ENCODE assay signal across 13 cellular contexts in the genomic region with DNA sequence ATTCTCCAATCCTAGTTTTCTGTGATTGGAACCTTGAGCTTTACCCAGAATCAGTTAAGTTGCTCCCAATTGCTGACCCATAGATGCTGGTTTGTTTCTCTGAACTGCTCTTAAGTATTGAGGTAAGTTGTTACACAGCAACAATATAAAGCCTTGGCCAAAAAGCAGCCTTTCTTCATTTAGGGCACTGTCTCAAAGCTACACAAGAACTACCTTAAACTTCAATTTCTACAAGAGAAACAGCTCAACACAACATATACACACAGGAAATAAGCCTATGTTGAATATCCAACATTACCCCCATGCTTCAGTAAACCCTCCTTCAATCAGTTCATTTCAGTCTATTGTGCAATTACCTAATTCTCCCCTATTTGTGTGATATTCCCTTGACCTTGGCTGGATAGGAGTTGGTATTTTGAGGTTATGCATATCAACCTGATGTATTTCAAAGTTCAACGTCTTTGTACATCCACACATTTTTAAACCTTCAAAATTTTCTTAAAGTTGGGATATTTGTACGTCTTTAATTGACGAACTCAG. TPM values are rescaled to one million over a fixed set of nuclear protein-coding genes. Genes with fewer than 3 reads are reported as not detected.
A peak's percentile ranks its signal among the peaks of the same experiment; 100 is the strongest.
DNase-seq lines count a peak whose midpoint lies in the region; ATAC-seq and TF ChIP-seq lines count a peak whose summit lies in the region.
"Had no signal": no experiment of that assay in that cellular context is flagged by ENCODE, and none has a peak within 500 bp of the region (broad histone marks: within the 10 kb centered on the region; RNA-seq: fewer than 3 reads in every experiment).

No MANE protein-coding gene starts in this region.

- no peaks in the 10 kb centered on the region for H3K9me3 Mint-ChIP-seq in activated B cell treated with CpG ODN at 0.5 μM for 24 hours
- H3K9me3 Mint-ChIP-seq in naive thymus-derived CD4-positive, alpha-beta T cell = peaks cover 0 to 14% (median 0%) of the 10 kb centered on the region in 11 donors
- H3K9me3 Mint-ChIP-seq: H9 had no signal

- ATAC-seq in activated B cell treated with CpG ODN at 0.5 μM for 24 hours (ENCODE audit: low read depth) = no peak
- peak; percentile 3 for ATAC-seq in naive thymus-derived CD4-positive, alpha-beta T cell
- no peak for ATAC-seq in GM18517 (IDR thresholded peaks at IDR 0.05; ENCODE audit: unreplicated experiment)
- no peak for ATAC-seq in lower lobe of right lung

- no peak overlapping the region for H3K4me3 Mint-ChIP-seq in activated B cell treated with CpG ODN at 0.5 μM for 24 hours
- H3K4me3 Mint-ChIP-seq in naive thymus-derived CD4-positive, alpha-beta T cell = peak overlapping the region in 1 of 10 donors; percentile 32

- H3K9me3 ChIP-seq in HUES48 (ENCODE audit: control insufficient read depth, insufficient read depth, low read length) = no peaks in the 10 kb centered on the region
- no peaks in the 10 kb centered on the region for H3K9me3 ChIP-seq in naive thymus-derived CD4-positive, alpha-beta T cell (ENCODE audit: control insufficient read depth in 2 of 3, low read length in 3 of 3)
- H3K9me3 ChIP-seq in lower lobe of right lung = no peaks in the 10 kb centered on the region
- H3K9me3 ChIP-seq: ovary had no signal

- H3K4me1 Mint-ChIP-seq in activated B cell treated with CpG ODN at 0.5 μM for 24 hours = peaks cover 82% of the 10 kb centered on the region
- peaks cover 60 to 99% (median 87%) of the 10 kb centered on the region in 7 donors for H3K4me1 Mint-ChIP-seq in naive thymus-derived CD4-positive, alpha-beta T cell

- no peaks in the 10 kb centered on the region for H3K27me3 Mint-ChIP-seq in activated B cell treated with CpG ODN at 0.5 μM for 24 hours
- H3K27me3 Mint-ChIP-seq in naive thymus-derived CD4-positive, alpha-beta T cell = no peaks in the 10 kb centered on the region

- DNase-seq in NCI-H82 (lab: John Stamatoyannopoulos, UW) (peak; percentile 61), NCI-H82 treated with DMSO at 0.1 percent for 48 hours (lab: John Stamatoyannopoulos, UW; ENCODE audit: unreplicated experiment) (no peak), activated B cell treated with CpG ODN at 0.5 μM for 24 hours (no peak), DMS153 treated with DMSO at 0.1 percent for 48 hours (lab: John Stamatoyannopoulos, UW; ENCODE audit: unreplicated experiment) (no peak), lower lobe of right lung (no peak)
- no peak for DNase-seq in naive thymus-derived CD4-positive, alpha-beta T cell
- DNase-seq: DND-41; H9; ovary; stimulated activated CD4-positive, alpha-beta T cell treated with anti-CD3 and anti-CD28 coated beads, Interleukin-12 subunit alpha, Interleukin-12 subunit beta, amount 100 ng/mL, for 4 hours; tibial artery had no signal

- intact Hi-C loops in activated B cell treated with CpG ODN at 0.5 μM for 24 hours (cut with micrococcal nuclease) = loop anchor here (1.0 kb wide), 1 partner anchor 8 kb away; no protein-coding TSS in a partner anchor
- intact Hi-C loops in naive thymus-derived CD4-positive, alpha-beta T cell (cut with micrococcal nuclease) = loop anchor here in 1 of 2 donors (1.0 kb wide), 1 partner anchor 9 kb away; no protein-coding TSS in a partner anchor
- intact Hi-C loops in lower lobe of right lung (cut with DNase I) = no loop called here

- peaks cover 90% of the 10 kb centered on the region for H3K36me3 Mint-ChIP-seq in activated B cell treated with CpG ODN at 0.5 μM for 24 hours (ENCODE audit: low read depth)
- H3K36me3 Mint-ChIP-seq in naive thymus-derived CD4-positive, alpha-beta T cell = peaks cover 11 to 73% (median 57%) of the 10 kb centered on the region in 5 donors

- H3K9ac ChIP-seq in HUES48 (ENCODE audit: low read depth, low read length) = no peak overlapping the region

- H3K27me3 ChIP-seq in HUES48 (ENCODE audit: control insufficient read depth, insufficient read depth, low read length) (no peaks in the 10 kb centered on the region), lower lobe of right lung (ENCODE audit: low read depth) (no peaks in the 10 kb centered on the region)
- H3K27me3 ChIP-seq in naive thymus-derived CD4-positive, alpha-beta T cell (ENCODE audit: control insufficient read depth in 2 of 2, insufficient read depth in 2 of 2, low read length in 2 of 2) = no peaks in the 10 kb centered on the region
- H3K27me3 ChIP-seq: ovary, tibial artery had no signal

- H3K4me1 ChIP-seq in HUES48 (ENCODE audit: control insufficient read depth, insufficient read depth, low read length) = no peaks in the 10 kb centered on the region
- H3K4me1 ChIP-seq in naive thymus-derived CD4-positive, alpha-beta T cell (ENCODE audit: control insufficient read depth in 2 of 2, insufficient read depth in 2 of 2, low read length in 2 of 2) = peaks cover 28 to 35% of the 10 kb centered on the region in 2 donors
- H3K4me1 ChIP-seq in lower lobe of right lung = peaks cover 46% of the 10 kb centered on the region

- TF ChIP-seq CTCF in activated B cell treated with CpG ODN at 0.5 μM for 24 hours (IDR thresholded peaks at IDR 0.05) (no peak), lower lobe of right lung (IDR thresholded peaks at IDR 0.05) (no peak)

- H3K27ac ChIP-seq in HUES48 (ENCODE audit: low read depth, low read length) (peak overlapping the region; percentile 80), lower lobe of right lung (no peak overlapping the region)
- H3K27ac ChIP-seq in naive thymus-derived CD4-positive, alpha-beta T cell (ENCODE audit: low read depth, low read length) = no peak overlapping the region
- H3K27ac ChIP-seq: ovary, tibial artery had no signal

- CTCF ChIA-PET in activated B cell treated with CpG ODN at 0.5 μM for 24 hours (lab: Charles Lee) = interaction anchor here (1.3 to 4.8 kb wide), 6 partner anchors 10 to 296 kb away, joined by 3 to 34 read pairs (median 6); a partner anchor contains a TSS
- CTCF ChIA-PET in naive thymus-derived CD4-positive, alpha-beta T cell (lab: Charles Lee) = interaction anchor here (0.6 to 2.4 kb wide), 7 partner anchors 9 to 180 kb away, joined by 3 to 17 read pairs (median 6); no protein-coding TSS in a partner anchor

- no peak overlapping the region for H3K4me3 ChIP-seq in HUES48 (ENCODE audit: low read depth, low read length)
- no peak overlapping the region for H3K4me3 ChIP-seq in naive thymus-derived CD4-positive, alpha-beta T cell (ENCODE audit: low read length)
- no peak overlapping the region for H3K4me3 ChIP-seq in lower lobe of right lung
- H3K4me3 ChIP-seq: ovary, tibial artery had no signal

- H3K27ac Mint-ChIP-seq in activated B cell treated with CpG ODN at 0.5 μM for 24 hours = peak overlapping the region; percentile 50
- H3K27ac Mint-ChIP-seq in naive thymus-derived CD4-positive, alpha-beta T cell = peak overlapping the region in 6 of 9 donors; percentile 10 to 89 (median 56)

- H3K36me3 ChIP-seq in HUES48 (ENCODE audit: control insufficient read depth, insufficient read depth, low read length) (peaks cover 73% of the 10 kb centered on the region), lower lobe of right lung (peaks cover 75% of the 10 kb centered on the region)
- peaks cover 31 to 52% (median 34%) of the 10 kb centered on the region in 3 experiments for H3K36me3 ChIP-seq in naive thymus-derived CD4-positive, alpha-beta T cell (ENCODE audit: control insufficient read depth in 2 of 3, insufficient read depth in 3 of 3, low read length in 3 of 3)

- POLR2A ChIA-PET in activated B cell treated with CpG ODN at 0.5 μM for 24 hours (lab: Charles Lee) = interaction anchor here (0.6 to 3.8 kb wide), 9 partner anchors 9 to 127 kb away, joined by 3 to 42 read pairs (median 8); a partner anchor contains a TSS
- POLR2A ChIA-PET in naive thymus-derived CD4-positive, alpha-beta T cell (lab: Charles Lee) = interaction anchor here (0.7 to 12.5 kb wide), 14 partner anchors 8 to 1474 kb away, joined by 3 to 289 read pairs (median 4); a partner anchor contains a TSS

RNA-seq across cellular contexts. Expression of a gene that starts 11.5 kb away (rescaled TPM):
- total RNA-seq in activated B cell treated with CpG ODN at 0.5 μM for 24 hours (618 and 634 TPM in 2 replicates), lower lobe of right lung (368 TPM)
- 100 to 1,000 TPM; 394 to 702 (median 437) TPM for total RNA-seq in naive thymus-derived CD4-positive, alpha-beta T cell
- polyA plus RNA-seq in naive thymus-derived CD4-positive, alpha-beta T cell = 100 to 1,000 TPM; 612 to 833 TPM

RNA-seq across cellular contexts. Expression of a gene that starts 12.5 kb away (rescaled TPM):
- 123 and 125 TPM in 2 replicates for total RNA-seq in activated B cell treated with CpG ODN at 0.5 μM for 24 hours
- total RNA-seq in naive thymus-derived CD4-positive, alpha-beta T cell = 100 to 1,000 TPM; 103 to 214 (median 155) TPM
- 100 to 1,000 TPM in 1 of 2 donors, 10 to 100 TPM in 1; 86.9 to 111 TPM for polyA plus RNA-seq in naive thymus-derived CD4-positive, alpha-beta T cell
- 94.3 TPM for total RNA-seq in lower lobe of right lung

RNA-seq across cellular contexts. Expression of a gene that starts 37.1 kb away (rescaled TPM):
- total RNA-seq in activated B cell treated with CpG ODN at 0.5 μM for 24 hours = 2.7 and 3.0 TPM in 2 replicates
- total RNA-seq in naive thymus-derived CD4-positive, alpha-beta T cell = 10 to 100 TPM in 1 of 5 experiments, 1 to 10 TPM in 4; 1.1 to 49.5 (median 4.5) TPM
- 1 to 10 TPM; 2.6 to 4.8 TPM for polyA plus RNA-seq in naive thymus-derived CD4-positive, alpha-beta T cell
- total RNA-seq in lower lobe of right lung = 4.8 TPM
